ENCODE assay signal across 10 cellular contexts in genomic region chr3:194991338-194991654, GRCh38.
"Had no signal": no experiment of that assay in that cellular context is flagged by ENCODE, and none has a peak within 500 bp of the region (broad histone marks: within the 10 kb centered on the region; RNA-seq: fewer than 3 reads in every experiment).

No MANE protein-coding gene starts in this region.

- H3K9me3 ChIP-seq: HAP-1 had no signal

- H3K9ac ChIP-seq: GM23248 had no signal

- H2AFZ ChIP-seq: GM23248, GM23338 had no signal

- H3K27ac ChIP-seq: GM23248 had no signal

- H3K4me3 Mint-ChIP-seq: GM23338, H9, HFFc6 had no signal

- H3K27ac Mint-ChIP-seq: GM23338, H9, HFFc6 had no signal

- H3K36me3 ChIP-seq: HAP-1 had no signal

- H3K4me2 ChIP-seq: GM23338 had no signal

- DNase-seq: GM23248, GOT3, H7, H9, HCEC 1CT, HFFc6 had no signal

- ATAC-seq: GM23338 had no signal

- H3K9me3 Mint-ChIP-seq: GM23338, HFFc6 had no signal

- H3K4me1 ChIP-seq: HAP-1 had no signal

- H3K4me3 ChIP-seq: GM23248, GM23338, HAP-1 had no signal

- FAIRE-seq: H1, H54 had no signal
